20 cellular contexts compared by ENCODE assay signal in the genomic region with DNA sequence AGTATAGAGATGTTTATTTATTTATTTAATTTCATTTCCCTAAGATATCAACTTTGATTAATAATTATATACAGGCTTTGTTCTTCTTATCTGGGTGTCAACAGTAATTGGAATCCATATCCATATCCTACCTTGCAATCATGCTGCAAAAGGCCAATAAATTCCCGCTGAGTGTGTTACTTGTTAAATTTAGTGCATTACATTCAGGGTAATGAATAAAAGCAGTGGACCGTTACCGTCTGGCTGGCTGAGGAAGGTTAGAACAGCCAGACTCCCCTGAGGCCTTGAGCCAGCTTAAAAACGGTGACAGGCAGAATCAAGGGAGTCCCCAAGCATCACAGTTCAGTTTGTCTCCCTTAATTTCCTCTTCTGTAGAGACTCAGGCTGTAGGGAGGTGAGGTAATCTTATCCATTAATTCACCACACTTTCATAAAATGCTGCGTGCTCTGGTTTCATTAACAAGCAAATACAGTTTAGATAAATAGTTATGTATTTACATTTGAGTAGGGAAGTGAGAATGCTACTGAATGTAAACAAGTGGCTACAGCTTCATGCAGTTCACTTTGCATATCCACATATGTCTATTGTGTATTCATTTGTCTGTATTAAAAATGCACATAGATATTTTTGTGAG.
DNase-seq lines count a peak whose midpoint lies in the region; TF ChIP-seq lines count a peak whose summit lies in the region.
"Had no signal": no experiment of that assay in that cellular context is flagged by ENCODE, and none has a peak within 500 bp of the region (broad histone marks: within the 10 kb centered on the region; RNA-seq: fewer than 3 reads in every experiment).

No MANE protein-coding gene starts in this region.

- no peaks in the 10 kb centered on the region for H3K4me1 ChIP-seq in neural progenitor cell
- H3K4me1 ChIP-seq: tibial artery had no signal

- peak overlapping the region; percentile 50 for H3K27ac Mint-ChIP-seq in neural progenitor cell
- H3K27ac Mint-ChIP-seq in activated CD4-positive, alpha-beta T cell treated with anti-CD3 and anti-CD28 coated beads, Interleukin-2, amount 10 ng/mL, durations not matched to agents 24 days and 14 days, result no peak overlapping the region
- H3K27ac Mint-ChIP-seq: activated naive CD4-positive, alpha-beta T cell treated with anti-CD3 and anti-CD28 coated beads for 36 hours; CD4-positive, alpha-beta T cell; H9; immature natural killer cell had no signal

- peaks cover 5% of the 10 kb centered on the region for H3K4me1 Mint-ChIP-seq in neural progenitor cell
- no peaks in the 10 kb centered on the region for H3K4me1 Mint-ChIP-seq in activated CD4-positive, alpha-beta T cell treated with anti-CD3 and anti-CD28 coated beads, Interleukin-2, amount 10 ng/mL, durations not matched to agents 24 days and 14 days
- H3K4me1 Mint-ChIP-seq: immature natural killer cell had no signal

- no peak overlapping the region for H3K4me3 ChIP-seq in neural progenitor cell
- H3K4me3 ChIP-seq: skin epidermis, tibial artery had no signal

- H3F3A ChIP-seq in neural progenitor cell (ENCODE audit: low read depth), result no peaks in the 10 kb centered on the region

- H3K4me3 Mint-ChIP-seq in neural progenitor cell, result no peak overlapping the region
- H3K4me3 Mint-ChIP-seq in activated CD4-positive, alpha-beta T cell treated with anti-CD3 and anti-CD28 coated beads, Interleukin-2, amount 10 ng/mL, durations not matched to agents 24 days and 14 days, result no peak overlapping the region
- H3K4me3 Mint-ChIP-seq: activated naive CD4-positive, alpha-beta T cell treated with anti-CD3 and anti-CD28 coated beads for 36 hours; CD4-positive, alpha-beta T cell; H9; immature natural killer cell had no signal

- H3K27ac ChIP-seq in neural progenitor cell, result no peak overlapping the region
- H3K27ac ChIP-seq: RWPE1, skin epidermis, tibial artery had no signal

- H3K79me2 ChIP-seq in neural progenitor cell (ENCODE audit: low read depth), result no peaks in the 10 kb centered on the region

- H4K20me1 ChIP-seq in neural progenitor cell (ENCODE audit: low read depth), result no peaks in the 10 kb centered on the region

- H3K27me3 ChIP-seq in neural progenitor cell, result no peaks in the 10 kb centered on the region
- H3K27me3 ChIP-seq: tibial artery had no signal

- intact Hi-C loops in activated CD4-positive, alpha-beta T cell treated with anti-CD3 and anti-CD28 coated beads, Interleukin-2, amount 10 ng/mL, durations not matched to agents 24 days and 14 days (cut with micrococcal nuclease), result no loop called here

- no peak for TF ChIP-seq CTCF in neural progenitor cell (IDR thresholded peaks at IDR 0.05)

- no peak overlapping the region for H3K4me2 ChIP-seq in neural progenitor cell

- no peaks in the 10 kb centered on the region for H3K36me3 ChIP-seq in neural progenitor cell

- H3K36me3 Mint-ChIP-seq in neural progenitor cell, result peaks cover 16% of the 10 kb centered on the region
- H3K36me3 Mint-ChIP-seq in activated CD4-positive, alpha-beta T cell treated with anti-CD3 and anti-CD28 coated beads, Interleukin-2, amount 10 ng/mL, durations not matched to agents 24 days and 14 days (ENCODE audit: low read depth), result no peaks in the 10 kb centered on the region

- H3K9ac ChIP-seq in neural progenitor cell, result no peak overlapping the region

- no peaks in the 10 kb centered on the region for H3K9me3 ChIP-seq in neural progenitor cell (ENCODE audit: low read depth)
- H3K9me3 ChIP-seq: tibial artery had no signal

- H3K27me3 Mint-ChIP-seq in neural progenitor cell (ENCODE audit: insufficient read depth, low read depth), result no peaks in the 10 kb centered on the region
- H3K27me3 Mint-ChIP-seq in activated CD4-positive, alpha-beta T cell treated with anti-CD3 and anti-CD28 coated beads, Interleukin-2, amount 10 ng/mL, durations not matched to agents 24 days and 14 days, result no peaks in the 10 kb centered on the region
- H3K27me3 Mint-ChIP-seq: CD4-positive, alpha-beta T cell had no signal

- DNase-seq in NCI-H1417 (lab: John Stamatoyannopoulos, UW) (peak; percentile 47 to 91 (median 83)), NCI-H1417 treated with DMSO at 0.1 percent for 48 hours (lab: John Stamatoyannopoulos, UW) (no peak), NCI-H1105 treated with DMSO at 0.1 percent for 48 hours (lab: John Stamatoyannopoulos, UW) (peak; percentile 71), NCI-H774 (lab: John Stamatoyannopoulos, UW) (peak; percentile 27), neural progenitor cell (ENCODE audit: low spot score) (no peak), T-helper 1 cell (no peak), H4 (ENCODE audit: low spot score) (no peak)
- DNase-seq in activated CD4-positive, alpha-beta T cell treated with anti-CD3 and anti-CD28 coated beads, Interleukin-2, amount 10 ng/mL, durations not matched to agents 24 days and 14 days, result no peak
- DNase-seq: activated naive CD4-positive, alpha-beta T cell treated with anti-CD3 and anti-CD28 coated beads for 36 hours; CD4-positive, alpha-beta T cell; cortex of kidney; GF-D8; H9; immature natural killer cell; NK-92 treated with Interleukin-12 subunit alpha and Interleukin-12 subunit beta, amount 100 ng/mL, for 24 hours; stimulated activated CD4-positive, alpha-beta T cell treated with anti-CD3 and anti-CD28 coated beads, Interleukin-4, amount 100 ng/mL, for 4 hours; T-helper 2 cell; tibial artery had no signal

- H3K9me3 Mint-ChIP-seq in neural progenitor cell, result no peaks in the 10 kb centered on the region
- peaks cover 3% of the 10 kb centered on the region for H3K9me3 Mint-ChIP-seq in activated CD4-positive, alpha-beta T cell treated with anti-CD3 and anti-CD28 coated beads, Interleukin-2, amount 10 ng/mL, durations not matched to agents 24 days and 14 days
- H3K9me3 Mint-ChIP-seq: activated naive CD4-positive, alpha-beta T cell treated with anti-CD3 and anti-CD28 coated beads for 36 hours had no signal

- no peak overlapping the region for H2AFZ ChIP-seq in neural progenitor cell (replicated peaks)

Comparison
In these comparisons a context has a peak if more than half of its experiments do, and no peak if none do; other contexts are left out.
1. DNase-seq: peak in NCI-H1417 (3 of 3), NCI-H1105 treated with DMSO at 0.1 percent for 48 hours (single experiment) and NCI-H774 (single experiment); none in NCI-H1417 treated with DMSO at 0.1 percent for 48 hours (single experiment), neural progenitor cell (single experiment), activated CD4-positive, alpha-beta T cell treated with anti-CD3 and anti-CD28 coated beads, Interleukin-2, amount 10 ng/mL, durations not matched to agents 24 days and 14 days (single experiment), T-helper 1 cell (0 of 5) and H4 (single experiment).